In the genomic region with DNA sequence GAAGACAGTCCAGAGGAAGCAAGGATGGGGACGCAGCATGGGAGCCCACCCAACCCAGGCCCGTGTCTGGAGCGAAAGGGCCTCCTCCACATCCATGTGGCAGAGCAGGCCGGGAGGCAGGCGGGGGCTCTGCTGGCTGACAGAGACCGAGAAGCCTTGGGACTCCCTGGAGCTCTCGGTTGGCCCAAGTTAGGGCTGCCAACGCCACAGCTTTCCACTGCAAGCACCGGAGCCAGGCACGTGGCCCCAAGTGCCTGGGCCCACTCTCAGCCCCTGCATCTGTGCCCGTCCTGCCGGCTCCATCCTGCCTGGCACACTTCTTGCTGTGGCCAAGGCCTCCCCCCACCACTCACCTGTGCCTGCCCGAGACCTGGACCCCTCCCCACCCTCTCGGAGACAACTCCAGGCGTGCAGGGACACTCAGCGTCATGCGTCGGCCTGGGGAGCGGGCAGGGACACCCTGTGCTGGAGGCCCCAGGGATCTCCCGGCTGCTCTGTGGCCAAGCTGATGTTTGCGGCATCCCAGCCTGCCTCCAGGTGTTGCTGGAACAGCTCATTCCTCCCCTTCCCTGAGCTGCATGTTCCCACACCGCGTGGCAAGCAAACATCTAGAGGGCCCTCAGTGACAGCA, we compare ENCODE assay signal across 22 cellular contexts. TPM values are rescaled to one million over a fixed set of nuclear protein-coding genes. Genes with fewer than 3 reads are reported as not detected.
DNase-seq lines count a peak whose midpoint lies in the region; ATAC-seq and TF ChIP-seq lines count a peak whose summit lies in the region.
"Had no signal": no experiment of that assay in that cellular context is flagged by ENCODE, and none has a peak within 500 bp of the region (broad histone marks: within the 10 kb centered on the region; RNA-seq: fewer than 3 reads in every experiment).

No MANE protein-coding gene starts in this region.

- H3K27ac Mint-ChIP-seq in CD14-positive monocyte (no peak overlapping the region), chondrocyte (ENCODE audit: unreplicated experiment) (no peak overlapping the region)
- H3K27ac Mint-ChIP-seq: CD4-positive, alpha-beta memory T cell had no signal

- H3K4me1 ChIP-seq in BLaER1 (peaks cover 69% of the 10 kb centered on the region), psoas muscle (no peaks in the 10 kb centered on the region)
- H3K4me1 ChIP-seq: BE2C, Caco-2 had no signal

- H3K27me3 Mint-ChIP-seq in CD14-positive monocyte (ENCODE audit: low read depth in 3 of 3): peaks cover 4 to 16% (median 5%) of the 10 kb centered on the region in 3 donors
- H3K27me3 Mint-ChIP-seq in chondrocyte (ENCODE audit: low read depth): peaks cover 19% of the 10 kb centered on the region

- TF ChIP-seq CTCF in CD14-positive monocyte (IDR thresholded peaks at IDR 0.05) (no peak), chondrocyte (IDR thresholded peaks at IDR 0.05) (no peak), psoas muscle (IDR thresholded peaks at IDR 0.05) (no peak)

- H4K20me1 ChIP-seq in BLaER1: no peaks in the 10 kb centered on the region; the same call in 1 of the 2 replicates

- peak; percentile 33 for DNase-seq in CD14-positive monocyte (ENCODE audit: low spot score)
- DNase-seq in chondrocyte (ENCODE audit: low spot score): peak; percentile 77
- peak; percentile 6 to 36 for DNase-seq in psoas muscle
- DNase-seq in activated naive CD4-positive, alpha-beta T cell treated with anti-CD3 and anti-CD28 coated beads, Interleukin-2, amount 50 U/mL, for 16 hours: no peak
- no peak for DNase-seq in DMS153 (lab: John Stamatoyannopoulos, UW)
- DNase-seq: BE2C; Caco-2; CD4-positive, alpha-beta memory T cell; DMS 273 treated with DMSO at 0.1 percent for 48 hours; GOT3; NCI-H187 treated with DMSO at 0.1 percent for 48 hours; NCI-H2107; NCI-H446 treated with DMSO at 0.1 percent for 48 hours; NCI-H526 treated with DMSO at 0.1 percent for 48 hours; OCI-M1; SHP77 treated with DMSO at 0.1 percent for 48 hours had no signal

- no peak overlapping the region for H3K4me3 ChIP-seq in BLaER1
- no peak overlapping the region for H3K4me3 ChIP-seq in psoas muscle
- H3K4me3 ChIP-seq: SK-N-MC had no signal

- 60 to 68% (median 61%) methylated on average over 18 to 23 of the region's 23 CpGs for WGBS in psoas muscle, 3 donors

- no peak overlapping the region for H3K9ac ChIP-seq in BLaER1

- H3K27me3 ChIP-seq in BLaER1 (no peaks in the 10 kb centered on the region), psoas muscle (ENCODE audit: insufficient read depth in 3 of 3, low read length in 2 of 3) (peaks cover 0 to 57% (median 10%) of the 10 kb centered on the region in 3 donors)

- peak overlapping the region; percentile 92 for H3K4me2 ChIP-seq in BLaER1

- H3K4me1 Mint-ChIP-seq in CD14-positive monocyte (no peaks in the 10 kb centered on the region), chondrocyte (ENCODE audit: low read depth) (no peaks in the 10 kb centered on the region)

- H3K36me3 Mint-ChIP-seq in CD14-positive monocyte: no peaks in the 10 kb centered on the region
- H3K36me3 Mint-ChIP-seq in chondrocyte (ENCODE audit: low read depth): no peaks in the 10 kb centered on the region
- H3K36me3 Mint-ChIP-seq: CD4-positive, alpha-beta memory T cell had no signal

- peak overlapping the region; percentile 53 for H3K27ac ChIP-seq in BLaER1
- H3K27ac ChIP-seq in psoas muscle: no peak overlapping the region
- H3K27ac ChIP-seq: SK-N-MC had no signal

- peaks cover 18% of the 10 kb centered on the region; the same call in 1 of the 2 replicates for H3K9me3 ChIP-seq in BLaER1
- no peaks in the 10 kb centered on the region for H3K9me3 ChIP-seq in psoas muscle
- H3K9me3 ChIP-seq: BE2C, Caco-2 had no signal

- H3K4me3 Mint-ChIP-seq in CD14-positive monocyte: no peak overlapping the region
- no peak overlapping the region for H3K4me3 Mint-ChIP-seq in chondrocyte (ENCODE audit: unreplicated experiment)
- H3K4me3 Mint-ChIP-seq: CD4-positive, alpha-beta memory T cell had no signal

- peaks cover 0 to 3% (median 2%) of the 10 kb centered on the region in 7 donors for H3K9me3 Mint-ChIP-seq in CD14-positive monocyte
- H3K9me3 Mint-ChIP-seq in chondrocyte (ENCODE audit: low read depth): peaks cover 6% of the 10 kb centered on the region

- H3K36me3 ChIP-seq in BLaER1: no peaks in the 10 kb centered on the region
- no peaks in the 10 kb centered on the region for H3K36me3 ChIP-seq in psoas muscle (ENCODE audit: insufficient read depth in 1 of 2, low read depth in 1 of 2)
- H3K36me3 ChIP-seq: BE2C had no signal

- ATAC-seq in psoas muscle (no peak), GM19397 (IDR thresholded peaks at IDR 0.05; ENCODE audit: unreplicated experiment) (no peak)

- intact Hi-C loops in CD14-positive monocyte (cut with micrococcal nuclease) (no loop called here), psoas muscle (cut with DNase I) (no loop called here)

RNA-seq across cellular contexts. Expression of a gene that starts 31.5 kb away (rescaled TPM):
- polyA plus RNA-seq in CD14-positive monocyte: not detected
- not detected in 3 replicates for total RNA-seq in chondrocyte
- total RNA-seq in psoas muscle: not detected
- under 1 TPM in 2 of 3 donors, not detected in 1; under 0.01 to 0.01 TPM for polyA plus RNA-seq in psoas muscle
- total RNA-seq: A673; Caco-2; CD4-positive, alpha-beta memory T cell; G401; M059J had no signal
- polyA plus RNA-seq: CD4-positive, alpha-beta memory T cell had no signal

Comparison
In these comparisons a context has a peak if more than half of its experiments do, and no peak if none do; other contexts are left out.
1. DNase-seq: peak in CD14-positive monocyte (single experiment), chondrocyte (single experiment) and psoas muscle (2 of 2); none in activated naive CD4-positive, alpha-beta T cell treated with anti-CD3 and anti-CD28 coated beads, Interleukin-2, amount 50 U/mL, for 16 hours (single experiment) and DMS153 (single experiment).